In the genomic region with DNA sequence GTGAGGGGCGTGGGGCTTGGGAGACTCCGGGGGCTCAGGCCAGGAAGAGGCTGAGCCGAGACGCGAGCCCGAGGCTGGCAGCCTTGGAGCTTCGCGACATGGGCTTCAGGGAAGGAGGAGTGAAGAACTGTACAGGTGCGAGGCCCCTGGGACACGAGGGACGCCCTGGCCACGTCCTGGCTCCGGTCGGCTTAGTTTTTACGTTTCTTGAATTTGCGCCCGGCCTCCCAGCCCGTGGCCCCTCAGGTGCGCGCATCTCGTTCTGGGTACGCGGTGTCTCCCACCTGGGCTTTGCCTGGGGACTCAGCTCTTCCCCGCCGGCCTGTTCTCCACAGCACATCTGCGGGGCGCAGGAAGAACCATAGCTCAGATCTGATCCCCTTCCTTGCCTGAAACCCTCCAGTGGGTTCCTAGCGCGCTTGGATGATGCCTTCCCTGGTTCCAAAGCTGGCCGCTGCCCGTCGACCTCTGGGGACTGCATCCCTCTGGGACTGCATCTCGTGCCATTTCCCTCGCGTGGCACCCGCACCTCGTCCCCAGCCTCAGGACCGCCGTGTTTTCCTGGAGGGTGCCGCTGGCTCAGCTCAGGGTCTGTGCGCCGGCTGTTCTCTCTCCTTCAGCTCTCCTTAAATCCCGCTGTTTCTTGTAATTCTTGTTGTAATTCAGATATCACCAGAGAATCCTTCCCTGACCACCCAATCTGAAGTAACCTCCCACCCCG, we compare ENCODE assay signal across 8 cellular contexts. TPM values are rescaled to one million over a fixed set of nuclear protein-coding genes. Genes with fewer than 3 reads are reported as not detected.
A peak's percentile ranks its signal among the peaks of the same experiment; 100 is the strongest.
DNase-seq lines count a peak whose midpoint lies in the region; ATAC-seq and TF ChIP-seq lines count a peak whose summit lies in the region.

No MANE protein-coding gene starts in this region.

- H3K4me3 ChIP-seq in GM12865 (ENCODE audit: low read depth, low read length) (peak overlapping the region; percentile 73), WI38 (ENCODE audit: low read depth, low read length) (peak overlapping the region; percentile 84), retinal pigment epithelial cell (ENCODE audit: low read length) (peak overlapping the region; percentile 72)

- ATAC-seq in left ventricle myocardium superior: peak; percentile 1
- ATAC-seq in HG02938 (IDR thresholded peaks at IDR 0.05; ENCODE audit: unreplicated experiment): no peak
- no peak for ATAC-seq in GM21576 (IDR thresholded peaks at IDR 0.05; ENCODE audit: unreplicated experiment)

- POLR2A ChIA-PET in HEK293T (lab: Yijun Ruan, JAX): interaction anchor here (0.8 to 1.5 kb wide), 2 partner anchors 13 to 42 kb away, joined by 3 to 5 read pairs; no protein-coding TSS in a partner anchor

- intact Hi-C loops in left ventricle myocardium superior (cut with micrococcal nuclease): no loop called here

- CTCF ChIA-PET in HEK293T (lab: Yijun Ruan, JAX): interaction anchor here (1.5 kb wide), 1 partner anchor 47 kb away, joined by 4 read pairs; no protein-coding TSS in a partner anchor

- no peak for TF ChIP-seq CTCF in GM12865 (IDR thresholded peaks at IDR 0.05; ENCODE audit: insufficient read depth, low read depth, low read length, missing control alignments)
- TF ChIP-seq CTCF in WI38 (IDR thresholded peaks at IDR 0.05; ENCODE audit: low read depth, low read length): no peak
- no peak for TF ChIP-seq CTCF in retinal pigment epithelial cell (conservative IDR thresholded peaks at IDR 0.05; ENCODE audit: low read depth, low read length)

- DNase-seq in GM12865 (ENCODE audit: low read depth): no peak
- peak; percentile 28 for DNase-seq in HEK293T (ENCODE audit: extremely low spot score)
- no peak for DNase-seq in left ventricle myocardium superior
- DNase-seq in retinal pigment epithelial cell (ENCODE audit: low read depth): no peak
- DNase-seq in cerebellar nuclear complex (lab: John Stamatoyannopoulos, UW): no peak

TF ChIP-seq in HEK293T, 16 proteins besides CTCF, POLR2A, EP300 and RAD21:
- TF ChIP-seq FOXK2 (IDR thresholded peaks at IDR 0.05) (no peak), NFRKB (IDR thresholded peaks at IDR 0.05) (no peak), ELF4 (IDR thresholded peaks at IDR 0.05) (no peak), FOXA1 (IDR thresholded peaks at IDR 0.05) (no peak), TARDBP (IDR thresholded peaks at IDR 0.05) (no peak), L3MBTL2 (conservative IDR thresholded peaks at IDR 0.05) (peak; percentile 76), BHLHE40 (IDR thresholded peaks at IDR 0.05; ENCODE audit: borderline replicate concordance) (no peak)

RNA-seq across cellular contexts. Expression of gene CHCHD6, which starts 0.6 kb away (rescaled TPM):
- 10.1 TPM for total RNA-seq in left ventricle myocardium superior

RNA-seq across cellular contexts. Expression of gene TXNRD3, which starts 49.7 kb away (rescaled TPM):
- total RNA-seq in left ventricle myocardium superior: 5.0 TPM
